ENCODE assay signal across 1 cellular context in genomic region chr6:35731736-35732532, GRCh38.
TF ChIP-seq lines count a peak whose summit lies in the region.

No MANE protein-coding gene starts in this region.

TF ChIP-seq in HepG2, 621 proteins besides CTCF, POLR2A, EP300 and RAD21 (continued from another document and continues in another):
- no peak for TF ChIP-seq NFATC3 (CRISPR knock-in tag; IDR thresholded peaks at IDR 0.05)
- peak; percentile 52 for TF ChIP-seq FOXP1 (IDR thresholded peaks at IDR 0.05)
- TF ChIP-seq FOXP1 (CRISPR knock-in tag; IDR thresholded peaks at IDR 0.05): peak; percentile 84
- no peak for TF ChIP-seq ZNF343 (CRISPR knock-in tag; IDR thresholded peaks at IDR 0.05)
- TF ChIP-seq, protein P1, sequence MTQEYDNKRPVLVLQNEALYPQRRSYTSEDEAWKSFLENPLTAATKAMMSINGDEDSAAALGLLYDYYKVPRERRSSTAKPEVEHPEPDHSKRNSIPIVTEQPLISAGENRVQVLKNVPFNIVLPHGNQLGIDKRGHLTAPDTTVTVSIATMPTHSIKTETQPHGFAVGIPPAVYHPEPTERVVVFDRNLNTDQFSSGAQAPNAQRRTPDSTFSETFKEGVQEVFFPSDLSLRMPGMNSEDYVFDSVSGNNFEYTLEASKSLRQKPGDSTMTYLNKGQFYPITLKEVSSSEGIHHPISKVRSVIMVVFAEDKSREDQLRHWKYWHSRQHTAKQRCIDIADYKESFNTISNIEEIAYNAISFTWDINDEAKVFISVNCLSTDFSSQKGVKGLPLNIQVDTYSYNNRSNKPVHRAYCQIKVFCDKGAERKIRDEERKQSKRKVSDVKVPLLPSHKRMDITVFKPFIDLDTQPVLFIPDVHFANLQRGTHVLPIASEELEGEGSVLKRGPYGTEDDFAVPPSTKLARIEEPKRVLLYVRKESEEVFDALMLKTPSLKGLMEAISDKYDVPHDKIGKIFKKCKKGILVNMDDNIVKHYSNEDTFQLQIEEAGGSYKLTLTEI (CRISPR knock-in tag; conservative IDR thresholded peaks at IDR 0.05): no peak
- TF ChIP-seq SOX13 (IDR thresholded peaks at IDR 0.05): peak; percentile 36; the same call in 1 of the 2 replicates
- peak in 1 of 2 experiments; percentile 67; a peak in 2 of 4 replicates for TF ChIP-seq SOX13 (CRISPR knock-in tag; conservative IDR thresholded peaks at IDR 0.05 in 1 of 2, IDR thresholded peaks at IDR 0.05 in 1 of 2)
- TF ChIP-seq, protein P2, sequence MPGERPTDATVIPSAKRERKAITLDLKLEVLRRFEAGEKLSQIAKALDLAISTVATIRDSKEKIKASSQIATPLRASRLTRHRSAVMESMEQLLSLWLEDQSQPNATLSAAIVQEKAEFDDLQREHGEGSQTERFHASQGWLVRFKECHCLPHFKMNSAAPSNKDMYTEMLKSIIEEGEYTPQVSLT (CRISPR knock-in tag; IDR thresholded peaks at IDR 0.05; ENCODE audit: borderline replicate concordance, low read depth): no peak
- TF ChIP-seq, protein P3, sequence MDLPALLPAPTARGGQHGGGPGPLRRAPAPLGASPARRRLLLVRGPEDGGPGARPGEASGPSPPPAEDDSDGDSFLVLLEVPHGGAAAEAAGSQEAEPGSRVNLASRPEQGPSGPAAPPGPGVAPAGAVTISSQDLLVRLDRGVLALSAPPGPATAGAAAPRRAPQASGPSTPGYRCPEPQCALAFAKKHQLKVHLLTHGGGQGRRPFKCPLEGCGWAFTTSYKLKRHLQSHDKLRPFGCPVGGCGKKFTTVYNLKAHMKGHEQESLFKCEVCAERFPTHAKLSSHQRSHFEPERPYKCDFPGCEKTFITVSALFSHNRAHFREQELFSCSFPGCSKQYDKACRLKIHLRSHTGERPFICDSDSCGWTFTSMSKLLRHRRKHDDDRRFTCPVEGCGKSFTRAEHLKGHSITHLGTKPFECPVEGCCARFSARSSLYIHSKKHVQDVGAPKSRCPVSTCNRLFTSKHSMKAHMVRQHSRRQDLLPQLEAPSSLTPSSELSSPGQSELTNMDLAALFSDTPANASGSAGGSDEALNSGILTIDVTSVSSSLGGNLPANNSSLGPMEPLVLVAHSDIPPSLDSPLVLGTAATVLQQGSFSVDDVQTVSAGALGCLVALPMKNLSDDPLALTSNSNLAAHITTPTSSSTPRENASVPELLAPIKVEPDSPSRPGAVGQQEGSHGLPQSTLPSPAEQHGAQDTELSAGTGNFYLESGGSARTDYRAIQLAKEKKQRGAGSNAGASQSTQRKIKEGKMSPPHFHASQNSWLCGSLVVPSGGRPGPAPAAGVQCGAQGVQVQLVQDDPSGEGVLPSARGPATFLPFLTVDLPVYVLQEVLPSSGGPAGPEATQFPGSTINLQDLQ (CRISPR knock-in tag; IDR thresholded peaks at IDR 0.05): no peak; the same call in 1 of the 2 replicates
- peak; percentile 68 for TF ChIP-seq ZNF205 (CRISPR knock-in tag; IDR thresholded peaks at IDR 0.05)
- no peak for TF ChIP-seq ZNF382 (CRISPR knock-in tag; IDR thresholded peaks at IDR 0.05; ENCODE audit: borderline replicate concordance)
- peak; percentile 69 for TF ChIP-seq ZNF614 (CRISPR knock-in tag; IDR thresholded peaks at IDR 0.05; ENCODE audit: borderline replicate concordance)
- TF ChIP-seq ZNF552 (CRISPR knock-in tag; IDR thresholded peaks at IDR 0.05; ENCODE audit: borderline replicate concordance): no peak
- TF ChIP-seq MEIS1 (CRISPR knock-in tag; IDR thresholded peaks at IDR 0.05; ENCODE audit: borderline replicate concordance): no peak
- TF ChIP-seq, protein P4, sequence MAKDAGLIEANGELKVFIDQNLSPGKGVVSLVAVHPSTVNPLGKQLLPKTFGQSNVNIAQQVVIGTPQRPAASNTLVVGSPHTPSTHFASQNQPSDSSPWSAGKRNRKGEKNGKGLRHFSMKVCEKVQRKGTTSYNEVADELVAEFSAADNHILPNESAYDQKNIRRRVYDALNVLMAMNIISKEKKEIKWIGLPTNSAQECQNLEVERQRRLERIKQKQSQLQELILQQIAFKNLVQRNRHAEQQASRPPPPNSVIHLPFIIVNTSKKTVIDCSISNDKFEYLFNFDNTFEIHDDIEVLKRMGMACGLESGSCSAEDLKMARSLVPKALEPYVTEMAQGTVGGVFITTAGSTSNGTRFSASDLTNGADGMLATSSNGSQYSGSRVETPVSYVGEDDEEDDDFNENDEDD (CRISPR knock-in tag; IDR thresholded peaks at IDR 0.05; ENCODE audit: borderline replicate concordance): no peak; the same call in none of the 2 replicates
- TF ChIP-seq, protein P5, sequence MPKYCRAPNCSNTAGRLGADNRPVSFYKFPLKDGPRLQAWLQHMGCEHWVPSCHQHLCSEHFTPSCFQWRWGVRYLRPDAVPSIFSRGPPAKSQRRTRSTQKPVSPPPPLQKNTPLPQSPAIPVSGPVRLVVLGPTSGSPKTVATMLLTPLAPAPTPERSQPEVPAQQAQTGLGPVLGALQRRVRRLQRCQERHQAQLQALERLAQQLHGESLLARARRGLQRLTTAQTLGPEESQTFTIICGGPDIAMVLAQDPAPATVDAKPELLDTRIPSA (CRISPR knock-in tag; IDR thresholded peaks at IDR 0.05; ENCODE audit: borderline replicate concordance): no peak
- no peak for TF ChIP-seq ZNF737 (CRISPR knock-in tag; IDR thresholded peaks at IDR 0.05; ENCODE audit: borderline replicate concordance)
- TF ChIP-seq NFYB (CRISPR knock-in tag; IDR thresholded peaks at IDR 0.05): 0 out of 2 replicates have a peak, but pooled peaks have one; percentile 5
- TF ChIP-seq SNAPC5 (CRISPR knock-in tag; IDR thresholded peaks at IDR 0.05; ENCODE audit: borderline replicate concordance): no peak
- TF ChIP-seq ZNF441 (CRISPR knock-in tag; IDR thresholded peaks at IDR 0.05; ENCODE audit: borderline replicate concordance): peak; percentile 79
- TF ChIP-seq CHD2 (IDR thresholded peaks at IDR 0.05; ENCODE audit: low read depth, low read length): peak; percentile 69
- peak; percentile 76 for TF ChIP-seq BORCS8-MEF2B (CRISPR knock-in tag; IDR thresholded peaks at IDR 0.05)
- TF ChIP-seq FOXM1 (CRISPR knock-in tag; IDR thresholded peaks at IDR 0.05): no peak
- TF ChIP-seq FUBP1 (CRISPR knock-in tag; IDR thresholded peaks at IDR 0.05; ENCODE audit: borderline replicate concordance): no peak
- peak; percentile 80; the same call in 1 of the 2 replicates for TF ChIP-seq ZBTB7B (CRISPR knock-in tag; IDR thresholded peaks at IDR 0.05)
- TF ChIP-seq FIP1L1 (IDR thresholded peaks at IDR 0.05; ENCODE audit: borderline replicate concordance, insufficient read depth, low read depth, low read length): no peak
- TF ChIP-seq MTF2 (CRISPR knock-in tag; IDR thresholded peaks at IDR 0.05; ENCODE audit: borderline replicate concordance): peak; percentile 91; the same call in 1 of the 2 replicates
- no peak for TF ChIP-seq IRX3 (CRISPR knock-in tag; IDR thresholded peaks at IDR 0.05; ENCODE audit: borderline replicate concordance, low read depth)
- TF ChIP-seq, protein P6, sequence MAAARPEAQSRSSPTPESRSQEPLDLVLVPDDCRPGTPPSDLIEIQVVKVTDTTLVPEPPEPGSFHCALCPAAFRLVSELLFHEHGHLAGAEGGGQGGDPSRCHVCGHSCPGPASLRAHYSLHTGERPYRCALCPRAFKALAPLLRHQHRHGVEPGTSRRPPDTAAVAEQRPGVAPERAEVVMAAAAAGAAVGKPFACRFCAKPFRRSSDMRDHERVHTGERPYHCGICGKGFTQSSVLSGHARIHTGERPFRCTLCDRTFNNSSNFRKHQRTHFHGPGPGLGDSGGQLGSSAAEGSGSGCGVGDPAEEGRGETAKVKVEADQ (CRISPR knock-in tag; IDR thresholded peaks at IDR 0.05; ENCODE audit: borderline replicate concordance): peak; percentile 48; the same call in 1 of the 2 replicates
- peak; percentile 49 for TF ChIP-seq MED8 (CRISPR knock-in tag; IDR thresholded peaks at IDR 0.05; ENCODE audit: insufficient replicate concordance)
- TF ChIP-seq TAF15 (IDR thresholded peaks at IDR 0.05; ENCODE audit: low read depth, low read length, poor library complexity, severe bottlenecking): peak; percentile 66
- TF ChIP-seq REL (CRISPR knock-in tag; conservative IDR thresholded peaks at IDR 0.05): peak; percentile 59; the same call in 1 of the 2 replicates
- TF ChIP-seq ZNF598 (CRISPR knock-in tag; IDR thresholded peaks at IDR 0.05; ENCODE audit: borderline replicate concordance): no peak; the same call in 1 of the 2 replicates
- TF ChIP-seq E2F5 (CRISPR knock-in tag; conservative IDR thresholded peaks at IDR 0.05): peak; percentile 49; the same call in 1 of the 2 replicates
- TF ChIP-seq GABPB1 (CRISPR knock-in tag; IDR thresholded peaks at IDR 0.05): peak; percentile 86
- 0 out of 2 replicates have a peak, but pooled peaks have one; percentile 59 for TF ChIP-seq DNMT3B (CRISPR knock-in tag; conservative IDR thresholded peaks at IDR 0.05)
- TF ChIP-seq, protein P7, sequence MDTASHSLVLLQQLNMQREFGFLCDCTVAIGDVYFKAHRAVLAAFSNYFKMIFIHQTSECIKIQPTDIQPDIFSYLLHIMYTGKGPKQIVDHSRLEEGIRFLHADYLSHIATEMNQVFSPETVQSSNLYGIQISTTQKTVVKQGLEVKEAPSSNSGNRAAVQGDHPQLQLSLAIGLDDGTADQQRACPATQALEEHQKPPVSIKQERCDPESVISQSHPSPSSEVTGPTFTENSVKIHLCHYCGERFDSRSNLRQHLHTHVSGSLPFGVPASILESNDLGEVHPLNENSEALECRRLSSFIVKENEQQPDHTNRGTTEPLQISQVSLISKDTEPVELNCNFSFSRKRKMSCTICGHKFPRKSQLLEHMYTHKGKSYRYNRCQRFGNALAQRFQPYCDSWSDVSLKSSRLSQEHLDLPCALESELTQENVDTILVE (CRISPR knock-in tag; IDR thresholded peaks at IDR 0.05): peak; percentile 94
- TF ChIP-seq HDAC1 (CRISPR knock-in tag; IDR thresholded peaks at IDR 0.05): peak; percentile 96
- TF ChIP-seq ZNF496 (CRISPR knock-in tag; IDR thresholded peaks at IDR 0.05; ENCODE audit: insufficient replicate concordance): no peak
- TF ChIP-seq ZSCAN21 (CRISPR knock-in tag; IDR thresholded peaks at IDR 0.05; ENCODE audit: borderline replicate concordance): peak; percentile 62; the same call in 1 of the 2 replicates
- TF ChIP-seq TSC22D2 (CRISPR knock-in tag; IDR thresholded peaks at IDR 0.05; ENCODE audit: borderline replicate concordance): 0 out of 2 replicates have a peak, but pooled peaks have one; percentile 20
- peak; percentile 92; the same call in 1 of the 2 replicates for TF ChIP-seq ZNF75D (CRISPR knock-in tag; IDR thresholded peaks at IDR 0.05; ENCODE audit: borderline replicate concordance)
- peak; percentile 46; the same call in 1 of the 2 replicates for TF ChIP-seq NR2F2 (IDR thresholded peaks at IDR 0.05; ENCODE audit: borderline replicate concordance, low read depth)
- TF ChIP-seq ZNF260 (CRISPR knock-in tag; IDR thresholded peaks at IDR 0.05; ENCODE audit: borderline replicate concordance, low read depth): no peak
- TF ChIP-seq ZNF749 (CRISPR knock-in tag; IDR thresholded peaks at IDR 0.05; ENCODE audit: borderline replicate concordance): peak; percentile 91
- TF ChIP-seq HNRNPUL1 (IDR thresholded peaks at IDR 0.05; ENCODE audit: low read depth, low read length): no peak
- peak; percentile 55; the same call in 1 of the 2 replicates for TF ChIP-seq MIXL1 (CRISPR knock-in tag; IDR thresholded peaks at IDR 0.05)
- peak; percentile 82 for TF ChIP-seq SOX5 (CRISPR knock-in tag; IDR thresholded peaks at IDR 0.05; ENCODE audit: borderline replicate concordance)
- peak; percentile 92 for TF ChIP-seq PAXIP1 (CRISPR knock-in tag; conservative IDR thresholded peaks at IDR 0.05)
- TF ChIP-seq MED13 (CRISPR knock-in tag; IDR thresholded peaks at IDR 0.05): peak; percentile 54
- TF ChIP-seq, protein P8, sequence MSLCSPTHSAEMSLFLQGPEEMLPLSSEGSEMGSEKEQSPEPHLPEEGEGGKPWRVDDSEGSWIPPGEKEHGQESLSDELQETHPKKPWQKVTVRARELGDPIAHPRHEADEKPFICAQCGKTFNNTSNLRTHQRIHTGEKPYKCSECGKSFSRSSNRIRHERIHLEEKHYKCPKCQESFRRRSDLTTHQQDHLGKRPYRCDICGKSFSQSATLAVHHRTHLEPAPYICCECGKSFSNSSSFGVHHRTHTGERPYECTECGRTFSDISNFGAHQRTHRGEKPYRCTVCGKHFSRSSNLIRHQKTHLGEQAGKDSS (CRISPR knock-in tag; IDR thresholded peaks at IDR 0.05; ENCODE audit: borderline replicate concordance, low read depth): no peak
